Comparison of ENCODE assay signal across 8 cellular contexts in genomic region chr12:96720363-96720705, GRCh38.
DNase-seq lines count a peak whose midpoint lies in the region; ATAC-seq, FAIRE-seq and TF ChIP-seq lines count a peak whose summit lies in the region.

No MANE protein-coding gene starts in this region.

- peaks cover 4% of the 10 kb centered on the region for H3K4me1 ChIP-seq in endothelial cell of umbilical vein (ENCODE audit: control insufficient read depth, extremely low read depth, insufficient read depth, low read length)
- no peaks in the 10 kb centered on the region for H3K4me1 ChIP-seq in rectal smooth muscle tissue (ENCODE audit: control insufficient read depth, insufficient read depth, low read length)
- no peaks in the 10 kb centered on the region for H3K4me1 ChIP-seq in HAP-1

- DNase-seq in GM06990 (ENCODE audit: extremely low read depth, insufficient read length) = peak; percentile 42
- no peak for DNase-seq in T-helper 17 cell
- no peak for DNase-seq in endothelial cell of umbilical vein (ENCODE audit: low read depth, low spot score)
- no peak for DNase-seq in GOT3 (lab: John Stamatoyannopoulos, UW)
- DNase-seq in HAP-1 (ENCODE audit: low spot score in 2 of 2) = no peak

- H4K20me1 ChIP-seq in endothelial cell of umbilical vein (replicated peaks; ENCODE audit: control insufficient read depth, extremely low read depth, insufficient read depth, low read length) = no peaks in the 10 kb centered on the region

- H3K27ac ChIP-seq in endothelial cell of umbilical vein (ENCODE audit: insufficient read depth, low read depth, low read length) (no peak overlapping the region), rectal smooth muscle tissue (ENCODE audit: low read depth, low read length) (no peak overlapping the region)

- intact Hi-C loops in endothelial cell of umbilical vein (cut with micrococcal nuclease) = no loop called here

- peak overlapping the region; percentile 87 for H3K4me2 ChIP-seq in endothelial cell of umbilical vein (ENCODE audit: insufficient read depth, low read length)

- H3K27me3 Mint-ChIP-seq in T-helper 17 cell = no peaks in the 10 kb centered on the region

- peak overlapping the region; percentile 90 for H3K4me3 Mint-ChIP-seq in T-helper 17 cell

- BruUV-seq in endothelial cell of umbilical vein (replicated peaks; lab: Mats Ljungman, UMichigan) = no TSS peak

- TF ChIP-seq CTCF in GM06990 (IDR thresholded peaks at IDR 0.05; ENCODE audit: insufficient read depth, low read length, poor library complexity, severe bottlenecking) (peak; percentile 34), endothelial cell of umbilical vein (IDR thresholded peaks at IDR 0.05; ENCODE audit: extremely low read depth in 1 of 2, insufficient read depth in 1 of 2, low read depth in 1 of 2, low read length in 2 of 2) (peak in 1 of 2 donors; percentile 6)

- H3K4me3 ChIP-seq in GM06990 (replicated peaks; ENCODE audit: low read depth, low read length) (peak overlapping the region; percentile 63), endothelial cell of umbilical vein (replicated peaks in 1 of 3; ENCODE audit: insufficient read depth in 1 of 3, low read depth in 1 of 3, low read length in 3 of 3) (peak overlapping the region; percentile 8 to 68 (median 61)), rectal smooth muscle tissue (ENCODE audit: low read length) (peak overlapping the region; percentile 60), HAP-1 (no peak overlapping the region; the same call in 1 of the 2 replicates)

- H3K27me3 ChIP-seq in GM06990 (replicated peaks; ENCODE audit: control insufficient read depth, insufficient read depth, low read length) (no peaks in the 10 kb centered on the region), endothelial cell of umbilical vein (ENCODE audit: control insufficient read depth in 2 of 2, insufficient read depth in 2 of 2, low read length in 2 of 2) (no peaks in the 10 kb centered on the region), rectal smooth muscle tissue (ENCODE audit: control insufficient read depth, insufficient read depth, low read length) (no peaks in the 10 kb centered on the region), HAP-1 (ENCODE audit: low read depth) (no peaks in the 10 kb centered on the region)

- ATAC-seq in GM21423 (IDR thresholded peaks at IDR 0.05; ENCODE audit: unreplicated experiment) (peak; percentile 71), HG03571 (IDR thresholded peaks at IDR 0.05; ENCODE audit: unreplicated experiment) (peak; percentile 63), T-helper 17 cell (peak; percentile 82)

- in situ Hi-C loops in HAP-1 (cut with MboI; ENCODE audit: low sequenced_read_pairs) = no loop called here

- H3K79me2 ChIP-seq in endothelial cell of umbilical vein (ENCODE audit: control insufficient read depth, insufficient read depth, low read length) = no peaks in the 10 kb centered on the region

- no peaks in the 10 kb centered on the region for H3K9me1 ChIP-seq in endothelial cell of umbilical vein (replicated peaks; ENCODE audit: control insufficient read depth, extremely low read depth, insufficient read depth, low read length)

- no peak for FAIRE-seq in endothelial cell of umbilical vein (lab: Jason Lieb, UNC)

- peak overlapping the region; percentile 99 for H3K27ac Mint-ChIP-seq in T-helper 17 cell

- no peaks in the 10 kb centered on the region for H3K9me3 ChIP-seq in T-helper 17 cell (ENCODE audit: control insufficient read depth, low read length, poor library complexity, severe bottlenecking)
- no peaks in the 10 kb centered on the region for H3K9me3 ChIP-seq in endothelial cell of umbilical vein (replicated peaks; ENCODE audit: control insufficient read depth, insufficient read depth, low read length)
- H3K9me3 ChIP-seq in HAP-1 = no peaks in the 10 kb centered on the region

- H3K9ac ChIP-seq in endothelial cell of umbilical vein (replicated peaks; ENCODE audit: extremely low read depth, insufficient read depth, low read length) (peak overlapping the region; percentile 5), rectal smooth muscle tissue (ENCODE audit: low read length) (no peak overlapping the region)

- peak overlapping the region; percentile 57 for H2AFZ ChIP-seq in endothelial cell of umbilical vein (ENCODE audit: low read depth, low read length)

- no peaks in the 10 kb centered on the region for H3K4me1 Mint-ChIP-seq in T-helper 17 cell

- CTCF ChIA-PET in endothelial cell of umbilical vein (lab: Charles Lee) = interaction anchor here (1.3 to 1.5 kb wide), 3 partner anchors 12 to 33 kb away, joined by 3 read pairs; no protein-coding TSS in a partner anchor

- H3K36me3 Mint-ChIP-seq in T-helper 17 cell (ENCODE audit: low read depth) = no peaks in the 10 kb centered on the region

- TF ChIP-seq POLR2A in endothelial cell of umbilical vein (IDR thresholded peaks at IDR 0.05; ENCODE audit: low read depth, low read length) = no peak

- dilution Hi-C loops in endothelial cell of umbilical vein (cut with MboI; ENCODE audit: extremely low pct_ligation_motif_present, low sequenced_read_pairs) = no loop called here

- H3K36me3 ChIP-seq in GM06990 (ENCODE audit: control insufficient read depth, insufficient read depth, low read length) (no peaks in the 10 kb centered on the region), endothelial cell of umbilical vein (ENCODE audit: control insufficient read depth in 2 of 2, extremely low read depth in 1 of 2, insufficient read depth in 2 of 2, low read length in 2 of 2) (no peaks in the 10 kb centered on the region), rectal smooth muscle tissue (ENCODE audit: control insufficient read depth, insufficient read depth, low read length) (no peaks in the 10 kb centered on the region), HAP-1 (replicated peaks) (no peaks in the 10 kb centered on the region)

- POLR2A ChIA-PET in endothelial cell of umbilical vein (lab: Charles Lee) = no interaction called here

TF ChIP-seq in endothelial cell of umbilical vein, 7 proteins besides CTCF, POLR2A, EP300 and RAD21:
- TF ChIP-seq MYC (IDR thresholded peaks at IDR 0.05; ENCODE audit: low read depth, low read length) = no peak
- no peak for TF ChIP-seq MAX (IDR thresholded peaks at IDR 0.05; ENCODE audit: insufficient read depth, insufficient read length)
- no peak for TF ChIP-seq GATA2 (IDR thresholded peaks at IDR 0.05; ENCODE audit: insufficient read depth, insufficient read length, low read depth, low read length)
- no peak for TF ChIP-seq JUN (IDR thresholded peaks at IDR 0.05; ENCODE audit: borderline replicate concordance, insufficient read depth, insufficient read length, low read depth)
- no peak for TF ChIP-seq POLR2AphosphoS5 (IDR thresholded peaks at IDR 0.05; ENCODE audit: insufficient read depth, low read depth, low read length)
- no peak for TF ChIP-seq EZH2 (IDR thresholded peaks at IDR 0.05; ENCODE audit: borderline replicate concordance, low read depth, low read length, severe bottlenecking)
TF ChIP-seq in endothelial cell of umbilical vein: peak in this region for 0.
